In genomic region chr12:52007158-52007921, GRCh38 we compare ENCODE assay signal across 8 cellular contexts. TPM values are rescaled to one million over a fixed set of nuclear protein-coding genes. Genes with fewer than 3 reads are reported as not detected.
DNase-seq lines count a peak whose midpoint lies in the region; ATAC-seq, FAIRE-seq and TF ChIP-seq lines count a peak whose summit lies in the region.

No MANE protein-coding gene starts in this region.

- peak overlapping the region; percentile 59 to 76 (median 68) for H3K27ac ChIP-seq in pancreas

- H3K9me3 Mint-ChIP-seq in activated T-cell treated with anti-CD3 and anti-CD28 coated beads, Interleukin-2, amount 50 U/mL, for 24 hours: no peaks in the 10 kb centered on the region

- intact Hi-C loops in pancreas (cut with DNase I): no loop called here

- peak overlapping the region; percentile 59 for H3K4me3 ChIP-seq in Jurkat, Clone E6-1 (ENCODE audit: low read length)
- H3K4me3 ChIP-seq in fibroblast of the aortic adventitia (ENCODE audit: low read depth, low read length): peak overlapping the region; percentile 88
- H3K4me3 ChIP-seq in pancreas: peak overlapping the region; percentile 54 to 74 (median 65)

- DNase-seq in Jurkat, Clone E6-1 (ENCODE audit: low read depth, low spot score): no peak
- DNase-seq in activated T-cell treated with anti-CD3 and anti-CD28 coated beads, Interleukin-2, amount 50 U/mL, for 24 hours: peak; percentile 74
- no peak for DNase-seq in fibroblast of the aortic adventitia (ENCODE audit: low read depth)
- peak in 3 of 6 donors; percentile 35 to 75 (median 58) for DNase-seq in pancreas
- no peak for DNase-seq in NCI-H1048 (lab: John Stamatoyannopoulos, UW)
- no peak for DNase-seq in NCI-H1436 treated with DMSO at 0.1 percent for 48 hours (lab: John Stamatoyannopoulos, UW)

- no peaks in the 10 kb centered on the region for H3K27me3 ChIP-seq in pancreas

- peaks cover 0 to 7% (median 0%) of the 10 kb centered on the region in 3 donors for H3K4me1 ChIP-seq in pancreas

- peaks cover 0 to 3% (median 0%) of the 10 kb centered on the region in 3 donors for H3K36me3 ChIP-seq in pancreas

- peaks cover 18% of the 10 kb centered on the region for H3K4me1 Mint-ChIP-seq in activated T-cell treated with anti-CD3 and anti-CD28 coated beads, Interleukin-2, amount 50 U/mL, for 24 hours (ENCODE audit: low read depth)

- ATAC-seq in pancreas: peak; percentile 13 to 46 (median 21)
- no peak for ATAC-seq in GM18519 (IDR thresholded peaks at IDR 0.05; ENCODE audit: low FRiP score, unreplicated experiment)
- ATAC-seq in GM19035 (IDR thresholded peaks at IDR 0.05; ENCODE audit: unreplicated experiment): no peak

- peaks cover 22% of the 10 kb centered on the region for H3K36me3 Mint-ChIP-seq in activated T-cell treated with anti-CD3 and anti-CD28 coated beads, Interleukin-2, amount 50 U/mL, for 24 hours (ENCODE audit: low read depth)

- peaks cover 15% of the 10 kb centered on the region for H3K27me3 Mint-ChIP-seq in activated T-cell treated with anti-CD3 and anti-CD28 coated beads, Interleukin-2, amount 50 U/mL, for 24 hours

- FAIRE-seq in pancreas (lab: Jason Lieb, UNC): no peak

- peak overlapping the region; percentile 83 for H3K4me3 Mint-ChIP-seq in activated T-cell treated with anti-CD3 and anti-CD28 coated beads, Interleukin-2, amount 50 U/mL, for 24 hours

- H3K27ac Mint-ChIP-seq in activated T-cell treated with anti-CD3 and anti-CD28 coated beads, Interleukin-2, amount 50 U/mL, for 24 hours: peak overlapping the region; percentile 87

- 24 to 29% methylated on average over 71 to 72 of the region's 72 CpGs for WGBS in pancreas, 2 donors

- TF ChIP-seq CTCF in fibroblast of the aortic adventitia (IDR thresholded peaks at IDR 0.05; ENCODE audit: insufficient read depth, low read length) (no peak), pancreas (IDR thresholded peaks at IDR 0.05) (no peak)

- no peaks in the 10 kb centered on the region for H3K9me3 ChIP-seq in pancreas

RNA-seq across cellular contexts. Expression of gene TAMALIN, which starts 0.6 kb away (rescaled TPM):
- 18.4 TPM for polyA plus RNA-seq in Jurkat, Clone E6-1 (2012; ENCODE audit: insufficient read depth, insufficient read length)
- total RNA-seq in fibroblast of the aortic adventitia (ENCODE audit: low replicate concordance) (7.3 TPM in 2 replicates), pancreas (10 to 100 TPM in 3 of 6 donors, 1 to 10 TPM in 3; 7.1 to 18.0 (median 11.0) TPM)
- 10 to 100 TPM; 25.4 to 51.6 TPM for polyA plus RNA-seq in pancreas

RNA-seq across cellular contexts. Expression of gene NR4A1, which starts 43.9 kb away (rescaled TPM):
- 16.1 TPM for polyA plus RNA-seq in Jurkat, Clone E6-1 (2012; ENCODE audit: insufficient read depth, insufficient read length)
- total RNA-seq in fibroblast of the aortic adventitia (ENCODE audit: low replicate concordance) (0.82 and 3.9 TPM in 2 replicates), pancreas (10 to 100 TPM; 11.7 to 55.2 (median 22.0) TPM)
- polyA plus RNA-seq in pancreas: 10 to 100 TPM; 76.4 to 85.4 TPM

RNA-seq across cellular contexts. Expression of gene ACVR1B, which starts 55.8 kb away (rescaled TPM):
- 16.4 TPM for polyA plus RNA-seq in Jurkat, Clone E6-1 (2012; ENCODE audit: insufficient read depth, insufficient read length)
- total RNA-seq in fibroblast of the aortic adventitia (ENCODE audit: low replicate concordance) (12.6 and 17.1 TPM in 2 replicates), pancreas (10 to 100 TPM; 24.2 to 31.4 (median 27.8) TPM)
- polyA plus RNA-seq in pancreas: 10 to 100 TPM; 16.0 to 22.4 TPM

Comparison
In these comparisons a context has a peak if more than half of its experiments do, and no peak if none do; other contexts are left out.
1. ATAC-seq: peak in pancreas (4 of 4); none in GM18519 (single experiment) and GM19035 (single experiment).
2. Peak in every context shown above with its lines, with median percentiles within 50 percentile points of each other: H3K4me3 ChIP-seq.